8 cellular contexts compared by ENCODE assay signal in genomic region chr4:139555073-139555704, GRCh38. TPM values are rescaled to one million over a fixed set of nuclear protein-coding genes. Genes with fewer than 3 reads are reported as not detected.
A peak's percentile ranks its signal among the peaks of the same experiment; 100 is the strongest.
DNase-seq lines count a peak whose midpoint lies in the region; ATAC-seq lines count a peak whose summit lies in the region.

No MANE protein-coding gene starts in this region.

- ATAC-seq in GM18517 (IDR thresholded peaks at IDR 0.05; ENCODE audit: unreplicated experiment) (peak; percentile 38), HG03378 (IDR thresholded peaks at IDR 0.05; ENCODE audit: unreplicated experiment) (peak; percentile 41), left colon (peak; percentile 66), GM21737 (IDR thresholded peaks at IDR 0.05; ENCODE audit: unreplicated experiment) (no peak)

- intact Hi-C loops in left colon (cut with DNase I, micrococcal nuclease): loop anchor here in 1 of 2 donors (10.0 kb wide), 1 partner anchor 100 kb away; the partner anchor contains the start of gene RAB33B

- DNase-seq in NCI-H526 treated with DMSO at 0.1 percent for 48 hours (lab: John Stamatoyannopoulos, UW): peak; percentile 22
- peak; percentile 54 to 75 for DNase-seq in activated CD4-positive, alpha-beta T cell treated with anti-CD3 and anti-CD28 coated beads, Interleukin-2, amount 50 U/mL, for 24 hours (ENCODE audit: low read depth in 1 of 2, low spot score in 1 of 2)
- peak; percentile 93 for DNase-seq in dedifferentiated amniotic fluid mesenchymal stem cell (ENCODE audit: extremely low spot score)
- DNase-seq in left colon: peak; percentile 89 to 92
- peak; percentile 56 to 60 for DNase-seq in stimulated activated CD4-positive, alpha-beta T cell treated with anti-CD3 and anti-CD28 coated beads, Interleukin-1b, Interleukin-23, amount 100 ng/mL, for 1 hour (ENCODE audit: low read depth in 2 of 2)

RNA-seq across cellular contexts. Expression of gene SETD7, which starts 0.8 kb away (rescaled TPM):
- total RNA-seq in left colon: 10 to 100 TPM; 17.6 to 23.8 TPM

Comparison
In these comparisons a context has a peak if more than half of its experiments do, and no peak if none do; other contexts are left out.
1. DNase-seq: peak in every context shown above with its lines; median percentile 93 in dedifferentiated amniotic fluid mesenchymal stem cell; 90 in left colon; 64 in activated CD4-positive, alpha-beta T cell treated with anti-CD3 and anti-CD28 coated beads, Interleukin-2, amount 50 U/mL, for 24 hours; 58 in stimulated activated CD4-positive, alpha-beta T cell treated with anti-CD3 and anti-CD28 coated beads, Interleukin-1b, Interleukin-23, amount 100 ng/mL, for 1 hour; 22 in NCI-H526 treated with DMSO at 0.1 percent for 48 hours.